Comparison of ENCODE assay signal across 23 cellular contexts in genomic region chr12:5343711-5344110, GRCh38.
DNase-seq lines count a peak whose midpoint lies in the region; ATAC-seq and FAIRE-seq lines count a peak whose summit lies in the region.
"Had no signal": no experiment of that assay in that cellular context is flagged by ENCODE, and none has a peak within 500 bp of the region (broad histone marks: within the 10 kb centered on the region; RNA-seq: fewer than 3 reads in every experiment).

No MANE protein-coding gene starts in this region.

- no peak overlapping the region for H3K27ac Mint-ChIP-seq in activated CD4-positive, alpha-beta T cell treated with anti-CD3 and anti-CD28 coated beads, Interleukin-2, amount 10 ng/mL, durations not matched to agents 24 days and 14 days
- no peak overlapping the region for H3K27ac Mint-ChIP-seq in CD4-positive, alpha-beta memory T cell
- H3K27ac Mint-ChIP-seq: B cell; CD4-positive, CD25-positive, alpha-beta regulatory T cell; CD8-positive, alpha-beta memory T cell; GM23338; H9 had no signal

- peak; percentile 6 for DNase-seq in activated CD4-positive, alpha-beta T cell treated with anti-CD3 and anti-CD28 coated beads, Interleukin-2, amount 10 ng/mL, durations not matched to agents 24 days and 14 days
- DNase-seq in activated CD4-positive, alpha-beta T cell treated with anti-CD3 and anti-CD28 coated beads, Interleukin-2, amount 50 U/mL, for 4 hours = no peak
- DNase-seq in SW480 (ENCODE audit: low spot score) = peak; percentile 96
- peak; percentile 57 for DNase-seq in kidney tubule cell (ENCODE audit: low spot score)
- DNase-seq in urothelium cell line (ENCODE audit: low spot score) = no peak
- DNase-seq in T1000 (lab: John Stamatoyannopoulos, UW) = no peak
- DNase-seq in CD4-positive, alpha-beta memory T cell = no peak
- DNase-seq: Calu3; CD4-positive, CD25-positive, alpha-beta regulatory T cell; CD8-positive, alpha-beta memory T cell; DND-41; GDM1; H9 had no signal

- FAIRE-seq in urothelium cell line (lab: Jason Lieb, UNC) = peak; percentile 55
- FAIRE-seq: A204.1, GM12878, GM19239 had no signal

- no peaks in the 10 kb centered on the region for H3K27me3 ChIP-seq in CD4-positive, alpha-beta memory T cell (ENCODE audit: insufficient read depth, low read length)
- H3K27me3 ChIP-seq: BLaER1 had no signal

- no peaks in the 10 kb centered on the region for H3K9me3 ChIP-seq in CD4-positive, alpha-beta memory T cell (ENCODE audit: control insufficient read depth in 1 of 2, low read length in 2 of 2)
- H3K9me3 ChIP-seq: BLaER1 had no signal

- no peak overlapping the region for H3K4me3 ChIP-seq in CD4-positive, alpha-beta memory T cell (ENCODE audit: low read length in 2 of 2)
- H3K4me3 ChIP-seq: BLaER1, GM12878, GM23338 had no signal

- no peak for ATAC-seq in GM19328 (IDR thresholded peaks at IDR 0.05; ENCODE audit: unreplicated experiment)
- ATAC-seq: GM12878, GM23338, HCT116 had no signal

- no peak overlapping the region for H3K4me3 Mint-ChIP-seq in activated CD4-positive, alpha-beta T cell treated with anti-CD3 and anti-CD28 coated beads, Interleukin-2, amount 10 ng/mL, durations not matched to agents 24 days and 14 days
- H3K4me3 Mint-ChIP-seq in CD4-positive, alpha-beta memory T cell = no peak overlapping the region
- H3K4me3 Mint-ChIP-seq: B cell; CD4-positive, CD25-positive, alpha-beta regulatory T cell; CD8-positive, alpha-beta memory T cell; GM23338; H9 had no signal

- no peaks in the 10 kb centered on the region for H3K9me3 Mint-ChIP-seq in activated CD4-positive, alpha-beta T cell treated with anti-CD3 and anti-CD28 coated beads, Interleukin-2, amount 10 ng/mL, durations not matched to agents 24 days and 14 days
- peaks cover 0 to 8% (median under 1%) of the 10 kb centered on the region in 8 donors for H3K9me3 Mint-ChIP-seq in CD4-positive, alpha-beta memory T cell
- H3K9me3 Mint-ChIP-seq: GM23338, H9 had no signal

- H3K4me1 ChIP-seq in CD4-positive, alpha-beta memory T cell (ENCODE audit: insufficient read depth, low read length) = no peaks in the 10 kb centered on the region
- H3K4me1 ChIP-seq: BLaER1 had no signal

- intact Hi-C loops in activated CD4-positive, alpha-beta T cell treated with anti-CD3 and anti-CD28 coated beads, Interleukin-2, amount 10 ng/mL, durations not matched to agents 24 days and 14 days (cut with micrococcal nuclease) = no loop called here
- intact Hi-C loops in CD4-positive, alpha-beta memory T cell (cut with micrococcal nuclease) = no loop called here

- no peaks in the 10 kb centered on the region for H3K4me1 Mint-ChIP-seq in activated CD4-positive, alpha-beta T cell treated with anti-CD3 and anti-CD28 coated beads, Interleukin-2, amount 10 ng/mL, durations not matched to agents 24 days and 14 days
- no peaks in the 10 kb centered on the region for H3K4me1 Mint-ChIP-seq in CD4-positive, alpha-beta memory T cell
- H3K4me1 Mint-ChIP-seq: B cell; CD4-positive, CD25-positive, alpha-beta regulatory T cell; CD8-positive, alpha-beta memory T cell had no signal

- H3K36me3 ChIP-seq in CD4-positive, alpha-beta memory T cell (ENCODE audit: insufficient read depth, low read length) = no peaks in the 10 kb centered on the region
- H3K36me3 ChIP-seq: BLaER1 had no signal

- no peaks in the 10 kb centered on the region for H3K27me3 Mint-ChIP-seq in activated CD4-positive, alpha-beta T cell treated with anti-CD3 and anti-CD28 coated beads, Interleukin-2, amount 10 ng/mL, durations not matched to agents 24 days and 14 days
- peaks cover 1 to 3% of the 10 kb centered on the region in 2 donors for H3K27me3 Mint-ChIP-seq in CD4-positive, alpha-beta memory T cell
- H3K27me3 Mint-ChIP-seq: CD4-positive, CD25-positive, alpha-beta regulatory T cell had no signal

- POLR2A ChIA-PET in CD4-positive, alpha-beta memory T cell (lab: Charles Lee; ENCODE audit: partially characterized antibody) = no interaction called here

- H3K36me3 Mint-ChIP-seq in activated CD4-positive, alpha-beta T cell treated with anti-CD3 and anti-CD28 coated beads, Interleukin-2, amount 10 ng/mL, durations not matched to agents 24 days and 14 days (ENCODE audit: low read depth) = no peaks in the 10 kb centered on the region
- no peaks in the 10 kb centered on the region for H3K36me3 Mint-ChIP-seq in CD4-positive, alpha-beta memory T cell
- H3K36me3 Mint-ChIP-seq: CD4-positive, CD25-positive, alpha-beta regulatory T cell; CD8-positive, alpha-beta memory T cell had no signal

- CTCF ChIA-PET in CD4-positive, alpha-beta memory T cell (lab: Charles Lee; ENCODE audit: partially characterized antibody) = no interaction called here

- no peak overlapping the region for H3K27ac ChIP-seq in CD4-positive, alpha-beta memory T cell (ENCODE audit: low read depth, low read length)
- H3K27ac ChIP-seq: 22Rv1, BLaER1, C4-2B had no signal

Comparison
In these comparisons a context has a peak if more than half of its experiments do, and no peak if none do; other contexts are left out.
1. DNase-seq: peak in activated CD4-positive, alpha-beta T cell treated with anti-CD3 and anti-CD28 coated beads, Interleukin-2, amount 10 ng/mL, durations not matched to agents 24 days and 14 days (single experiment), SW480 (single experiment) and kidney tubule cell (single experiment); none in activated CD4-positive, alpha-beta T cell treated with anti-CD3 and anti-CD28 coated beads, Interleukin-2, amount 50 U/mL, for 4 hours (0 of 2), urothelium cell line (single experiment), T1000 (single experiment) and CD4-positive, alpha-beta memory T cell (0 of 5).